In genomic region chr4:118898221-118898620, GRCh38 we compare ENCODE assay signal across 15 cellular contexts. TPM values are rescaled to one million over a fixed set of nuclear protein-coding genes. Genes with fewer than 3 reads are reported as not detected.
DNase-seq lines count a peak whose midpoint lies in the region; ATAC-seq and TF ChIP-seq lines count a peak whose summit lies in the region.
"Had no signal": no experiment of that assay in that cellular context is flagged by ENCODE, and none has a peak within 500 bp of the region (broad histone marks: within the 10 kb centered on the region; RNA-seq: fewer than 3 reads in every experiment).

No MANE protein-coding gene starts in this region.

- TF ChIP-seq POLR2A in breast epithelium (IDR thresholded peaks at IDR 0.05) = no peak
- TF ChIP-seq POLR2A in stomach (IDR thresholded peaks at IDR 0.05) = no peak

- H3K9me3 Mint-ChIP-seq in MCF 10A (ENCODE audit: unreplicated experiment) (no peaks in the 10 kb centered on the region), Caco-2 (ENCODE audit: unreplicated experiment) (no peaks in the 10 kb centered on the region)

- H3K4me3 ChIP-seq in breast epithelium = no peak overlapping the region
- H3K4me3 ChIP-seq in muscle layer of colon (ENCODE audit: low read depth in 1 of 2, low read length in 2 of 2) = peak overlapping the region in 1 of 2 donors; percentile 25
- H3K4me3 ChIP-seq in stomach = no peak overlapping the region
- no peak overlapping the region for H3K4me3 ChIP-seq in Caco-2 (ENCODE audit: low read depth, low read length)
- H3K4me3 ChIP-seq: BLaER1, K562, PC-9 had no signal

- H3K36me3 Mint-ChIP-seq in MCF 10A (ENCODE audit: insufficient read depth, unreplicated experiment) = no peaks in the 10 kb centered on the region
- no peaks in the 10 kb centered on the region for H3K36me3 Mint-ChIP-seq in Caco-2 (ENCODE audit: insufficient read depth, unreplicated experiment)

- H3K36me3 ChIP-seq in breast epithelium (no peaks in the 10 kb centered on the region), muscle layer of colon (ENCODE audit: insufficient read depth, low read length) (no peaks in the 10 kb centered on the region), stomach (no peaks in the 10 kb centered on the region), Caco-2 (ENCODE audit: control insufficient read depth, insufficient read depth, low read length) (no peaks in the 10 kb centered on the region)
- H3K36me3 ChIP-seq: BLaER1 had no signal

- TF ChIP-seq CTCF in breast epithelium (IDR thresholded peaks at IDR 0.05) = no peak
- TF ChIP-seq CTCF in MCF 10A (IDR thresholded peaks at IDR 0.05; ENCODE audit: unreplicated experiment) = no peak
- no peak for TF ChIP-seq CTCF in stomach (IDR thresholded peaks at IDR 0.05)
- TF ChIP-seq CTCF in Caco-2 (IDR thresholded peaks at IDR 0.05; ENCODE audit: insufficient read depth in 1 of 2, low read depth in 1 of 2, low read length in 1 of 2, severe bottlenecking in 1 of 2, unreplicated experiment in 1 of 2) = no peak

- BruUV-seq in MCF 10A (replicated peaks; lab: Mats Ljungman, UMichigan) (no TSS peak), Caco-2 (replicated peaks; lab: Mats Ljungman, UMichigan) (no TSS peak)

- DNase-seq in breast epithelium (ENCODE audit: low spot score in 2 of 2) = no peak
- DNase-seq in MCF 10A (ENCODE audit: unreplicated experiment) = no peak
- no peak for DNase-seq in stomach
- DNase-seq in Caco-2 = no peak
- no peak for DNase-seq in NCI-H1048 (lab: John Stamatoyannopoulos, UW)
- DNase-seq: DMS 273 treated with DMSO at 0.1 percent for 48 hours, NCI-H1092 treated with DMSO at 0.1 percent for 48 hours, NCI-H1694 treated with DMSO at 0.1 percent for 48 hours, PC-9 had no signal

- no peak for TF ChIP-seq EP300 in stomach (IDR thresholded peaks at IDR 0.05)

- CTCF ChIA-PET in MCF 10A (lab: Yijun Ruan, JAX) = interaction anchor here (0.6 to 1.2 kb wide), 3 partner anchors 8 to 371 kb away, joined by 3 to 5 read pairs (median 3); no protein-coding TSS in a partner anchor
- CTCF ChIA-PET in Caco-2 (lab: Charles Lee) = no interaction called here

- no peak for ATAC-seq in GM19467 (IDR thresholded peaks at IDR 0.05; ENCODE audit: unreplicated experiment)
- no peak for ATAC-seq in GM21528 (IDR thresholded peaks at IDR 0.05; ENCODE audit: low FRiP score, unreplicated experiment)
- ATAC-seq: K562 had no signal

- H3K27me3 Mint-ChIP-seq in MCF 10A (ENCODE audit: insufficient read depth, unreplicated experiment) (no peaks in the 10 kb centered on the region), Caco-2 (ENCODE audit: insufficient read depth, unreplicated experiment) (peaks cover 20% of the 10 kb centered on the region)

- H3K27ac Mint-ChIP-seq in MCF 10A (ENCODE audit: low read depth, unreplicated experiment) (no peak overlapping the region), Caco-2 (ENCODE audit: unreplicated experiment) (no peak overlapping the region)

- intact Hi-C loops in breast epithelium (cut with DNase I; ENCODE audit: low total_unique reads) = no loop called here
- intact Hi-C loops in MCF 10A (cut with micrococcal nuclease) = no loop called here
- intact Hi-C loops in stomach (cut with DNase I; ENCODE audit: low total_unique reads) = no loop called here
- intact Hi-C loops in Caco-2 (cut with micrococcal nuclease; ENCODE audit: unreplicated experiment) = no loop called here

- WGBS in stomach, 5 donors = 56 to 75% (median 71%) methylated on average over 2 of the region's 2 CpGs

- H3K9me3 ChIP-seq in breast epithelium (no peaks in the 10 kb centered on the region), muscle layer of colon (ENCODE audit: low read length) (no peaks in the 10 kb centered on the region), stomach (no peaks in the 10 kb centered on the region), Caco-2 (no peaks in the 10 kb centered on the region)
- H3K9me3 ChIP-seq: BLaER1 had no signal

- peaks cover 0 to 3% of the 10 kb centered on the region in 2 donors for H3K4me1 ChIP-seq in breast epithelium
- H3K4me1 ChIP-seq in muscle layer of colon (ENCODE audit: insufficient read depth, low read length) = peaks cover 63% of the 10 kb centered on the region
- peaks cover 0 to 27% (median 3%) of the 10 kb centered on the region in 4 donors for H3K4me1 ChIP-seq in stomach
- no peaks in the 10 kb centered on the region for H3K4me1 ChIP-seq in Caco-2
- H3K4me1 ChIP-seq: BLaER1 had no signal

- H3K4me3 Mint-ChIP-seq in MCF 10A (ENCODE audit: unreplicated experiment) (no peak overlapping the region), Caco-2 (ENCODE audit: unreplicated experiment) (no peak overlapping the region)

- H3K27ac ChIP-seq in breast epithelium = peak overlapping the region; percentile 61 to 68
- peak overlapping the region; percentile 5 for H3K27ac ChIP-seq in muscle layer of colon (ENCODE audit: low read depth, low read length)
- H3K27ac ChIP-seq in stomach = peak overlapping the region in 4 of 5 donors; percentile 47 to 85 (median 60)
- H3K27ac ChIP-seq: 22Rv1, BLaER1, PC-9 had no signal

- no peaks in the 10 kb centered on the region for H3K27me3 ChIP-seq in breast epithelium
- H3K27me3 ChIP-seq in muscle layer of colon (ENCODE audit: control insufficient read depth in 1 of 2, insufficient read depth in 2 of 2, low read length in 2 of 2) = no peaks in the 10 kb centered on the region
- no peaks in the 10 kb centered on the region for H3K27me3 ChIP-seq in stomach
- no peaks in the 10 kb centered on the region for H3K27me3 ChIP-seq in Caco-2 (replicated peaks; ENCODE audit: control insufficient read depth, insufficient read depth, low read length)
- H3K27me3 ChIP-seq: BLaER1 had no signal

- H3K9ac ChIP-seq in muscle layer of colon (ENCODE audit: low read length) = peak overlapping the region; percentile 24
- H3K9ac ChIP-seq: BLaER1 had no signal

- H3K4me1 Mint-ChIP-seq in MCF 10A (ENCODE audit: insufficient read depth, unreplicated experiment) (no peaks in the 10 kb centered on the region), Caco-2 (ENCODE audit: low read depth, unreplicated experiment) (no peaks in the 10 kb centered on the region)

- POLR2A ChIA-PET in MCF 10A (lab: Yijun Ruan, JAX) (interaction anchor here (0.6 kb wide), 1 partner anchor 48 kb away, joined by 3 read pairs; no protein-coding TSS in a partner anchor), Caco-2 (lab: Charles Lee) (no interaction called here)

RNA-seq across cellular contexts. Expression of gene SYNPO2, which starts 9.6 kb away (rescaled TPM):
- total RNA-seq in breast epithelium (10 to 100 TPM; 30.2 to 90.1 (median 52.7) TPM), MCF 10A (2022) (0.42 and 0.61 TPM in 2 replicates), stomach (100 to 1,000 TPM; 114 to 644 (median 427) TPM), Caco-2 (2022) (0.09 and 0.16 TPM in 2 replicates)
- 10 to 100 TPM; 24.8 to 83.4 (median 34.5) TPM for polyA plus RNA-seq in stomach

Comparison
In these comparisons a context has a peak if more than half of its experiments do, and no peak if none do; other contexts are left out.
1. RNA of gene SYNPO2, which starts 9.6 kb away (total RNA-seq): 114 to 644 TPM in stomach and 30.2 to 90.1 TPM in breast epithelium; 0.42 to 0.61 TPM in MCF 10A and 0.09 to 0.16 TPM in Caco-2; every median in the first group is over 10 times any median in the second.
2. H3K27ac ChIP-seq: peak in every context shown above with its lines; median percentile 64 in breast epithelium; 60 in stomach; 5 in muscle layer of colon.